Comparison of ENCODE assay signal across 23 cellular contexts in the genomic region with DNA sequence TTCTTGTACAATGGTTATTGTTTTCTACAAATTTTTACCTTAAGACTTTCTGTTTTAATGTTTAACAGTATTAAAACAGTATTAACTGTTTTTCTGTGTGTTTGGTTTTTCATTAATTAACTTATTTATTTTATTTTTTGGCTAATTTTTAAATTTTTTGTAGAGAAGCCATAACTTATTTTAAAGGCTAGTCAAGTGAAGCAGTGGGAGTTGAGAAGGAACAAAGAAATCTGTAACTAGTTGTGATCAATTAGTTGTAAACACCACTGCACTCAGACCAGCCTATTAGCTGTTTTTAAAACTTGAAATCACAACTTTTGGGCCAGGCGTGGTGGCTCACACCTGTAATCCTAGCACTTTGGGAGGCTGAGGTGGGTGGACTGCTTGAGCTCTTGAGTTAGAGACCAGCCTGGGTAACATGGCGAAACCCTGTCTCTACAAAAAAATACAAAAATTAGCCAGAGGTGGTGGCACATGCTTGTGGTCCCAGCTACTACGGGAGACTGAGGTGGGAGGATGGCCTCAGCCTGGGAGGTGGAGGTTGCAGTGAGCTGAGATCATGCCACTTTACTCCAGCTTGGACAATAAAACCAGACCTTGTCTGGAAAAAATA.
"Had no signal": no experiment of that assay in that cellular context is flagged by ENCODE, and none has a peak within 500 bp of the region (broad histone marks: within the 10 kb centered on the region; RNA-seq: fewer than 3 reads in every experiment).

No MANE protein-coding gene starts in this region.

- H3K27me3 ChIP-seq: dorsolateral prefrontal cortex, esophagus muscularis mucosa, foreskin keratinocyte, gastroesophageal sphincter, heart left ventricle, hepatocyte had no signal

- FAIRE-seq: colon, endothelial cell of umbilical vein, frontal cortex, kidney had no signal

- DNase-seq: dermis blood vessel endothelial cell; dorsolateral prefrontal cortex; effector CD4-positive, alpha-beta T cell; effector memory CD4-positive, alpha-beta T cell; foreskin keratinocyte; heart left ventricle; hypothalamus; immature natural killer cell; islet precursor cell; kidney; kidney glomerular epithelial cell; left colon; left ventricle myocardium inferior; lower lobe of right lung; mesenchymal stem cell had no signal

- H3K4me2 ChIP-seq: hepatocyte had no signal

- H3K27ac ChIP-seq: coronary artery, dorsolateral prefrontal cortex, esophagus muscularis mucosa, foreskin keratinocyte, gastroesophageal sphincter, heart left ventricle, hepatocyte, left ventricle myocardium inferior, lower lobe of right lung had no signal

- H3K9me3 ChIP-seq: esophagus muscularis mucosa, gastroesophageal sphincter, heart left ventricle, left ventricle myocardium inferior, lower lobe of right lung, mucosa of descending colon had no signal

- H2AFZ ChIP-seq: hepatocyte had no signal

- H3K79me2 ChIP-seq: hepatocyte had no signal

- ATAC-seq: foreskin keratinocyte, gastroesophageal sphincter, heart left ventricle had no signal

- H3K4me3 ChIP-seq: coronary artery, dorsolateral prefrontal cortex, esophagus muscularis mucosa, gastroesophageal sphincter, heart left ventricle, hepatocyte, left ventricle myocardium inferior, lower lobe of right lung, mucosa of descending colon had no signal

- H3K36me3 ChIP-seq: esophagus muscularis mucosa, gastroesophageal sphincter, heart left ventricle, left ventricle myocardium inferior, lower lobe of right lung had no signal
